27 cellular contexts compared by ENCODE assay signal in genomic region chr1:167210966-167211674, GRCh38. TPM values are rescaled to one million over a fixed set of nuclear protein-coding genes. Genes with fewer than 3 reads are reported as not detected.
DNase-seq lines count a peak whose midpoint lies in the region; ATAC-seq and TF ChIP-seq lines count a peak whose summit lies in the region.
"Had no signal": no experiment of that assay in that cellular context is flagged by ENCODE, and none has a peak within 500 bp of the region (broad histone marks: within the 10 kb centered on the region; RNA-seq: fewer than 3 reads in every experiment).

No MANE protein-coding gene starts in this region.

- H3K79me2 ChIP-seq in mammary epithelial cell (ENCODE audit: insufficient read depth, low read length) = no peaks in the 10 kb centered on the region

- dilution Hi-C loops in mammary epithelial cell (cut with HindIII; ENCODE audit: low sequenced_read_pairs) = no loop called here

- POLR2A ChIA-PET in MCF 10A (lab: Yijun Ruan, JAX) = interaction anchor here (0.8 to 2.9 kb wide), 3 partner anchors 8 to 21 kb away, joined by 3 to 22 read pairs (median 3); partner anchors contain the start of gene POU2F1

- peaks cover 11% of the 10 kb centered on the region for H3K9me3 ChIP-seq in mammary epithelial cell (replicated peaks; ENCODE audit: insufficient read depth, low read length)
- H3K9me3 ChIP-seq: right atrium auricular region, tibial nerve had no signal

- H3K4me1 ChIP-seq in mammary epithelial cell (ENCODE audit: insufficient read depth, low read length) = peaks cover 13% of the 10 kb centered on the region
- H3K4me1 ChIP-seq: BLaER1 treated with 17β-estradiol and CSF1 and Interleukin-3, amounts not matched to agents 10 nM and 100 nM; right atrium auricular region; tibial nerve had no signal

- peak overlapping the region; percentile 21 for H3K9ac ChIP-seq in mammary epithelial cell (ENCODE audit: insufficient read depth, low read length)
- H3K9ac ChIP-seq: BLaER1 treated with 17β-estradiol and CSF1 and Interleukin-3, amounts not matched to agents 10 nM and 100 nM had no signal

- WGBS in mammary epithelial cell (ENCODE audit: low coverage, missing lambda C conversion rate) = 49% methylated on average over 15 of the region's 15 CpGs

- peak overlapping the region; percentile 85 for H3K4me2 ChIP-seq in mammary epithelial cell (ENCODE audit: insufficient read depth, low read depth, low read length)
- H3K4me2 ChIP-seq: BLaER1 treated with 17β-estradiol and CSF1 and Interleukin-3, amounts not matched to agents 10 nM and 100 nM had no signal

- ATAC-seq in HG02678 (IDR thresholded peaks at IDR 0.05; ENCODE audit: unreplicated experiment) = no peak
- ATAC-seq in HG03159 (IDR thresholded peaks at IDR 0.05; ENCODE audit: unreplicated experiment) = no peak
- ATAC-seq: activated CD8-positive, alpha-beta memory T cell treated with anti-CD3 and anti-CD28 coated beads, Interleukin-2, amount 10 ng/mL, durations not matched to agents 7 days and 5 days; activated naive CD8-positive, alpha-beta T cell treated with anti-CD3 and anti-CD28 coated beads, Interleukin-2, amount 50 U/mL, for 24 hours; stimulated activated naive CD8-positive, alpha-beta T cell treated with anti-CD3 and anti-CD28 coated beads, Interleukin-15, amount 100 ng/mL, for 72 hours had no signal

- H3K27me3 Mint-ChIP-seq in MCF 10A (ENCODE audit: insufficient read depth, unreplicated experiment) = no peaks in the 10 kb centered on the region
- peaks cover 13% of the 10 kb centered on the region for H3K27me3 Mint-ChIP-seq in activated naive CD4-positive, alpha-beta T cell treated with anti-CD3 and anti-CD28 coated beads, Interleukin-2, amount 10 ng/mL, durations not matched to agents 7 days and 5 days
- H3K27me3 Mint-ChIP-seq: activated CD8-positive, alpha-beta memory T cell treated with anti-CD3 and anti-CD28 coated beads, Interleukin-2, amount 10 ng/mL, durations not matched to agents 7 days and 5 days; naive B cell; stimulated activated naive CD8-positive, alpha-beta T cell treated with anti-CD3 and anti-CD28 coated beads, Interleukin-15, amount 100 ng/mL, for 72 hours had no signal

- TF ChIP-seq CTCF in mammary epithelial cell (conservative IDR thresholded peaks at IDR 0.05 in 1 of 2, IDR thresholded peaks at IDR 0.05 in 1 of 2; ENCODE audit: extremely low read depth in 1 of 2, insufficient read depth in 1 of 2, low read depth in 1 of 2, low read length in 2 of 2) = no peak
- TF ChIP-seq CTCF in MCF 10A (IDR thresholded peaks at IDR 0.05; ENCODE audit: unreplicated experiment) = no peak

- no peaks in the 10 kb centered on the region for H3K4me1 Mint-ChIP-seq in MCF 10A (ENCODE audit: insufficient read depth, unreplicated experiment)
- H3K4me1 Mint-ChIP-seq in activated naive CD4-positive, alpha-beta T cell treated with anti-CD3 and anti-CD28 coated beads, Interleukin-2, amount 10 ng/mL, durations not matched to agents 7 days and 5 days = peaks cover 11% of the 10 kb centered on the region

- H3K9me3 Mint-ChIP-seq in MCF 10A (ENCODE audit: unreplicated experiment) = peaks cover 13% of the 10 kb centered on the region
- peaks cover 17% of the 10 kb centered on the region for H3K9me3 Mint-ChIP-seq in activated naive CD4-positive, alpha-beta T cell treated with anti-CD3 and anti-CD28 coated beads, Interleukin-2, amount 10 ng/mL, durations not matched to agents 7 days and 5 days

- no peak overlapping the region for H3K27ac Mint-ChIP-seq in MCF 10A (ENCODE audit: low read depth, unreplicated experiment)
- no peak overlapping the region for H3K27ac Mint-ChIP-seq in activated naive CD4-positive, alpha-beta T cell treated with anti-CD3 and anti-CD28 coated beads, Interleukin-2, amount 10 ng/mL, durations not matched to agents 7 days and 5 days
- H3K27ac Mint-ChIP-seq: activated CD8-positive, alpha-beta memory T cell treated with anti-CD3 and anti-CD28 coated beads, Interleukin-2, amount 10 ng/mL, durations not matched to agents 7 days and 5 days; activated naive CD8-positive, alpha-beta T cell treated with anti-CD3 and anti-CD28 coated beads, Interleukin-2, amount 50 U/mL, for 24 hours; memory B cell; stimulated activated naive CD8-positive, alpha-beta T cell treated with anti-CD3 and anti-CD28 coated beads, Interleukin-15, amount 100 ng/mL, for 72 hours had no signal

- H3K4me3 ChIP-seq in mammary epithelial cell (replicated peaks in 1 of 3; ENCODE audit: insufficient read depth in 1 of 3, low read depth in 2 of 3, low read length in 3 of 3) = peak overlapping the region in 2 of 3 experiments; percentile 8 to 26
- H3K4me3 ChIP-seq: BLaER1 treated with 17β-estradiol and CSF1 and Interleukin-3, amounts not matched to agents 10 nM and 100 nM; esophagus muscularis mucosa; right atrium auricular region; tibial nerve had no signal

- intact Hi-C loops in mammary epithelial cell (cut with micrococcal nuclease) (no loop called here), MCF 10A (cut with micrococcal nuclease) (no loop called here)

- in situ Hi-C loops in mammary epithelial cell (cut with MboI; ENCODE audit: low sequenced_read_pairs in 2 of 2) = loop anchor here in 1 of 2 donors (10.0 kb wide), 1 partner anchor 146 kb away; no protein-coding TSS in a partner anchor

- no peaks in the 10 kb centered on the region for H3K36me3 ChIP-seq in mammary epithelial cell (ENCODE audit: insufficient read depth, low read length)
- H3K36me3 ChIP-seq: esophagus muscularis mucosa, right atrium auricular region, tibial nerve had no signal

- no peaks in the 10 kb centered on the region for H3K27me3 ChIP-seq in mammary epithelial cell (ENCODE audit: insufficient read depth, low read length)
- H3K27me3 ChIP-seq: BLaER1 treated with 17β-estradiol and CSF1 and Interleukin-3, amounts not matched to agents 10 nM and 100 nM; esophagus muscularis mucosa; right atrium auricular region; tibial nerve had no signal

- H3K27ac ChIP-seq in mammary epithelial cell (ENCODE audit: insufficient read depth, low read depth, low read length) = peak overlapping the region; percentile 45
- H3K27ac ChIP-seq: BLaER1 treated with 17β-estradiol and CSF1 and Interleukin-3, amounts not matched to agents 10 nM and 100 nM; esophagus muscularis mucosa; right atrium auricular region; tibial nerve had no signal

- peak overlapping the region; percentile 93 for H2AFZ ChIP-seq in mammary epithelial cell (ENCODE audit: low read depth, low read length)

- CTCF ChIA-PET in mammary epithelial cell (lab: Charles Lee; ENCODE audit: low non-redundant PET) = interaction anchor here (0.5 to 0.6 kb wide), 2 partner anchors 125 to 151 kb away, joined by 3 to 17 read pairs; no protein-coding TSS in a partner anchor
- CTCF ChIA-PET in MCF 10A (lab: Yijun Ruan, JAX) = interaction anchor here (0.5 to 3.2 kb wide), 9 partner anchors 9 to 300 kb away, joined by 3 to 24 read pairs (median 3); partner anchors contain the start of gene POU2F1
- CTCF ChIA-PET in activated naive CD4-positive, alpha-beta T cell treated with anti-CD3 and anti-CD28 coated beads, Interleukin-2, amount 10 ng/mL, durations not matched to agents 7 days and 5 days (lab: Charles Lee) = interaction anchor here (0.7 to 3.1 kb wide), 3 partner anchors 9 to 308 kb away, joined by 3 to 14 read pairs (median 4); partner anchors contain the start of gene POU2F1

- peak; percentile 88 for DNase-seq in mammary epithelial cell
- DNase-seq in MCF 10A (ENCODE audit: unreplicated experiment) = no peak
- DNase-seq in RPMI7951 (ENCODE audit: low read depth) = peak; percentile 79
- peak; percentile 15 for DNase-seq in kidney tubule cell (ENCODE audit: low spot score)
- DNase-seq in activated naive CD4-positive, alpha-beta T cell treated with anti-CD3 and anti-CD28 coated beads, Interleukin-2, amount 10 ng/mL, durations not matched to agents 7 days and 5 days = no peak
- DNase-seq in RPMI8226 = no peak
- DNase-seq: ACHN; activated CD8-positive, alpha-beta memory T cell treated with anti-CD3 and anti-CD28 coated beads, Interleukin-2, amount 10 ng/mL, durations not matched to agents 7 days and 5 days; activated effector memory CD4-positive, alpha-beta T cell treated with Interleukin-2 at 50 U/mL for 16 hours; activated naive CD8-positive, alpha-beta T cell treated with anti-CD3 and anti-CD28 coated beads, Interleukin-2, amount 50 U/mL, for 24 hours; effector CD8-positive, alpha-beta T cell; GOT3; IMR-90; naive B cell; NCI-H1694; NCI-H2171; NCI-H524 treated with DMSO at 0.1 percent for 48 hours; stimulated activated naive CD8-positive, alpha-beta T cell treated with anti-CD3 and anti-CD28 coated beads, Interleukin-15, amount 100 ng/mL, for 72 hours; T1000 had no signal

- no peaks in the 10 kb centered on the region for H3K36me3 Mint-ChIP-seq in MCF 10A (ENCODE audit: insufficient read depth, unreplicated experiment)
- H3K36me3 Mint-ChIP-seq in activated naive CD4-positive, alpha-beta T cell treated with anti-CD3 and anti-CD28 coated beads, Interleukin-2, amount 10 ng/mL, durations not matched to agents 7 days and 5 days = peaks cover 7% of the 10 kb centered on the region
- H3K36me3 Mint-ChIP-seq: brain had no signal

- BruUV-seq in mammary epithelial cell (replicated peaks; lab: Mats Ljungman, UMichigan) (no TSS peak), MCF 10A (replicated peaks; lab: Mats Ljungman, UMichigan) (no TSS peak)

- no peak overlapping the region for H3K4me3 Mint-ChIP-seq in MCF 10A (ENCODE audit: unreplicated experiment)
- no peak overlapping the region for H3K4me3 Mint-ChIP-seq in activated naive CD4-positive, alpha-beta T cell treated with anti-CD3 and anti-CD28 coated beads, Interleukin-2, amount 10 ng/mL, durations not matched to agents 7 days and 5 days
- H3K4me3 Mint-ChIP-seq: activated CD8-positive, alpha-beta memory T cell treated with anti-CD3 and anti-CD28 coated beads, Interleukin-2, amount 10 ng/mL, durations not matched to agents 7 days and 5 days; activated naive CD8-positive, alpha-beta T cell treated with anti-CD3 and anti-CD28 coated beads, Interleukin-2, amount 50 U/mL, for 24 hours; brain; memory B cell; stimulated activated naive CD8-positive, alpha-beta T cell treated with anti-CD3 and anti-CD28 coated beads, Interleukin-15, amount 100 ng/mL, for 72 hours had no signal

- no peaks in the 10 kb centered on the region for H4K20me1 ChIP-seq in mammary epithelial cell (ENCODE audit: insufficient read depth, low read length)
- H4K20me1 ChIP-seq: BLaER1 treated with 17β-estradiol and CSF1 and Interleukin-3, amounts not matched to agents 10 nM and 100 nM had no signal

RNA-seq across cellular contexts. Expression of gene POU2F1, which starts 9.6 kb away (rescaled TPM):
- total RNA-seq in mammary epithelial cell (10 to 100 TPM; 10.2 to 14.4 TPM), MCF 10A (2022) (11.6 and 16.7 TPM in 2 replicates)
- polyA plus RNA-seq in mammary epithelial cell = 8.9 TPM
- polyA minus RNA-seq in mammary epithelial cell = 6.0 TPM
- total RNA-seq in RPMI7951 (2014; rRNA removed; shearing (Covaris generic)) = 6.1 and 8.4 TPM in 2 replicates

Comparison
In these comparisons a context has a peak if more than half of its experiments do, and no peak if none do; other contexts are left out.
1. DNase-seq: peak in mammary epithelial cell (single experiment), RPMI7951 (single experiment) and kidney tubule cell (single experiment); none in MCF 10A (single experiment), activated naive CD4-positive, alpha-beta T cell treated with anti-CD3 and anti-CD28 coated beads, Interleukin-2, amount 10 ng/mL, durations not matched to agents 7 days and 5 days (single experiment) and RPMI8226 (single experiment).